Comparison of ENCODE assay signal across 36 cellular contexts in the genomic region with DNA sequence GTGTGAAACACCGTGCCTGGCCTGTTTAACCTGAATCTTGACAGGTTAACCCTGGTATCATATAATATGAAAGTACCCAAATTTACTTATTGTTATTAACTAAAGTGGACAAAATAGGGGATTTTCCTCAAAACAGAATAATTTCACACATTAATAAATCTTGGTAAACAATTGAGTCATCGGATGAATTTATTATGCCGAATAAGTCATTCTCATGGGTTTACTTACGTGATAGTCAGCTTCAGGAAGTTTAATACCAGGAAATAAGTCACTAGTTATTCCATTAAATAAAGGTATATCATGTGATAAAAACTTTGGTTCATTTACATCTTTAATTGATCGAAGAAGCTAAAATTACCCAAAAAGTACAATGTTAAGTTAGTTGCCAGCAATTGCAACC.
"Had no signal": no experiment of that assay in that cellular context is flagged by ENCODE, and none has a peak within 500 bp of the region (broad histone marks: within the 10 kb centered on the region; RNA-seq: fewer than 3 reads in every experiment).

No MANE protein-coding gene starts in this region.

- H3K4me1 ChIP-seq: body of pancreas, colonic mucosa, gastroesophageal sphincter had no signal

- H3K4me1 Mint-ChIP-seq: activated CD4-positive, alpha-beta T cell treated with anti-CD3 and anti-CD28 coated beads for 36 hours; activated CD4-positive, alpha-beta T cell treated with anti-CD3 and anti-CD28 coated beads, Interleukin-2, amount 10 ng/mL, durations not matched to agents 24 days and 14 days; activated CD8-positive, alpha-beta memory T cell treated with anti-CD3 and anti-CD28 coated beads, Interleukin-2, amount 10 ng/mL, durations not matched to agents 7 days and 5 days; activated naive CD4-positive, alpha-beta T cell treated with anti-CD3 and anti-CD28 coated beads, Interleukin-2, amount 50 U/mL, for 24 hours; activated naive CD8-positive, alpha-beta T cell treated with anti-CD3 and anti-CD28 coated beads for 36 hours; activated naive CD8-positive, alpha-beta T cell treated with anti-CD3 and anti-CD28 coated beads, Interleukin-2, amount 50 U/mL, for 24 hours had no signal

- H3K27ac ChIP-seq: adrenal gland, body of pancreas, cardiac muscle cell, colonic mucosa, dorsolateral prefrontal cortex, epithelial cell of prostate, esophagus squamous epithelium, gastroesophageal sphincter, heart right ventricle had no signal

- H3K9me3 ChIP-seq: adrenal gland, body of pancreas, colonic mucosa, esophagus squamous epithelium had no signal

- H3K27me3 ChIP-seq: adrenal gland, body of pancreas, cardiac muscle cell, colonic mucosa, dorsolateral prefrontal cortex, gastroesophageal sphincter, heart right ventricle had no signal

- H3K9me3 Mint-ChIP-seq: activated CD4-positive, alpha-beta memory T cell treated with anti-CD3 and anti-CD28 coated beads for 36 hours; activated naive CD4-positive, alpha-beta T cell treated with anti-CD3 and anti-CD28 coated beads for 36 hours; activated naive CD4-positive, alpha-beta T cell treated with anti-CD3 and anti-CD28 coated beads, Interleukin-2, amount 50 U/mL, for 24 hours; activated naive CD8-positive, alpha-beta T cell treated with anti-CD3 and anti-CD28 coated beads for 36 hours; activated T-helper 1 cell treated with anti-CD3 and anti-CD28 coated beads, Interleukin-12 subunit alpha, Interleukin-12 subunit beta, Interleukin-2, Interleukin-4 antibody, amounts not matched to agents 30 ng/mL and 10 ng/mL and 1 ng/mL, durations not matched to agents 14 hours and 24 hours and 36 hours; activated T-helper 2 cell treated with anti-CD3 and anti-CD28 coated beads, Interferon-gamma antibody, Interleukin-2, Interleukin-4, amounts not matched to agents 10 μg/mL and 5 μg/mL and 100 μg/mL, durations not matched to agents 14 hours and 24 hours and 36 hours; T-helper 2 cell treated with Interferon-gamma antibody and Interleukin-4, amounts not matched to agents 5 μg/mL and 100 μg/mL, for 36 hours had no signal

- H3K36me3 Mint-ChIP-seq: activated CD4-positive, alpha-beta memory T cell treated with anti-CD3 and anti-CD28 coated beads for 36 hours; activated CD8-positive, alpha-beta memory T cell treated with anti-CD3 and anti-CD28 coated beads, Interleukin-2, amount 10 ng/mL, durations not matched to agents 7 days and 5 days; activated naive CD4-positive, alpha-beta T cell treated with anti-CD3 and anti-CD28 coated beads, Interleukin-2, amount 50 U/mL, for 24 hours; activated naive CD8-positive, alpha-beta T cell treated with anti-CD3 and anti-CD28 coated beads for 36 hours had no signal

- ATAC-seq: activated CD4-positive, alpha-beta T cell treated with anti-CD3 and anti-CD28 coated beads for 36 hours; activated CD8-positive, alpha-beta memory T cell treated with anti-CD3 and anti-CD28 coated beads, Interleukin-2, amount 10 ng/mL, durations not matched to agents 7 days and 5 days; activated CD8-positive, alpha-beta T cell treated with anti-CD3 and anti-CD28 coated beads, Interleukin-2, amount 10 ng/mL, durations not matched to agents 7 days and 5 days; activated naive CD8-positive, alpha-beta T cell treated with anti-CD3 and anti-CD28 coated beads, Interleukin-2, amount 50 U/mL, for 24 hours; body of pancreas; gastroesophageal sphincter; heart right ventricle; T-helper 17 cell had no signal

- H3K4me3 Mint-ChIP-seq: activated CD4-positive, alpha-beta memory T cell treated with anti-CD3 and anti-CD28 coated beads for 36 hours; activated CD4-positive, alpha-beta T cell treated with anti-CD3 and anti-CD28 coated beads for 36 hours; activated CD4-positive, alpha-beta T cell treated with anti-CD3 and anti-CD28 coated beads, Interleukin-2, amount 10 ng/mL, durations not matched to agents 24 days and 14 days; activated CD8-positive, alpha-beta memory T cell treated with anti-CD3 and anti-CD28 coated beads, Interleukin-2, amount 10 ng/mL, durations not matched to agents 7 days and 5 days; activated CD8-positive, alpha-beta T cell treated with anti-CD3 and anti-CD28 coated beads, Interleukin-2, amount 10 ng/mL, durations not matched to agents 7 days and 5 days; activated naive CD4-positive, alpha-beta T cell treated with anti-CD3 and anti-CD28 coated beads for 36 hours; activated naive CD4-positive, alpha-beta T cell treated with anti-CD3 and anti-CD28 coated beads, Interleukin-2, amount 50 U/mL, for 24 hours; activated naive CD8-positive, alpha-beta T cell treated with anti-CD3 and anti-CD28 coated beads for 36 hours; activated naive CD8-positive, alpha-beta T cell treated with anti-CD3 and anti-CD28 coated beads, Interleukin-2, amount 50 U/mL, for 24 hours; activated T-helper 1 cell treated with anti-CD3 and anti-CD28 coated beads, Interleukin-12 subunit alpha, Interleukin-12 subunit beta, Interleukin-2, Interleukin-4 antibody, amounts not matched to agents 30 ng/mL and 10 ng/mL and 1 ng/mL, durations not matched to agents 14 hours and 24 hours and 36 hours; T-helper 17 cell; T-helper 2 cell treated with Interferon-gamma antibody and Interleukin-4, amounts not matched to agents 5 μg/mL and 100 μg/mL, for 36 hours had no signal

- H3K4me3 ChIP-seq: adrenal gland, body of pancreas, cardiac muscle cell, colonic mucosa, dorsolateral prefrontal cortex, esophagus squamous epithelium, gastroesophageal sphincter, heart right ventricle had no signal

- H3K27ac Mint-ChIP-seq: activated CD4-positive, alpha-beta memory T cell treated with anti-CD3 and anti-CD28 coated beads for 36 hours; activated CD4-positive, alpha-beta T cell treated with anti-CD3 and anti-CD28 coated beads for 36 hours; activated CD4-positive, alpha-beta T cell treated with anti-CD3 and anti-CD28 coated beads, Interleukin-2, amount 10 ng/mL, durations not matched to agents 24 days and 14 days; activated CD8-positive, alpha-beta memory T cell treated with anti-CD3 and anti-CD28 coated beads, Interleukin-2, amount 10 ng/mL, durations not matched to agents 7 days and 5 days; activated CD8-positive, alpha-beta T cell treated with anti-CD3 and anti-CD28 coated beads, Interleukin-2, amount 10 ng/mL, durations not matched to agents 7 days and 5 days; activated naive CD4-positive, alpha-beta T cell treated with anti-CD3 and anti-CD28 coated beads for 36 hours; activated naive CD4-positive, alpha-beta T cell treated with anti-CD3 and anti-CD28 coated beads, Interleukin-2, amount 50 U/mL, for 24 hours; activated naive CD8-positive, alpha-beta T cell treated with anti-CD3 and anti-CD28 coated beads for 36 hours; activated naive CD8-positive, alpha-beta T cell treated with anti-CD3 and anti-CD28 coated beads, Interleukin-2, amount 50 U/mL, for 24 hours; activated T-helper 1 cell treated with anti-CD3 and anti-CD28 coated beads, Interleukin-12 subunit alpha, Interleukin-12 subunit beta, Interleukin-2, Interleukin-4 antibody, amounts not matched to agents 30 ng/mL and 10 ng/mL and 1 ng/mL, durations not matched to agents 14 hours and 24 hours and 36 hours; activated T-helper 2 cell treated with anti-CD3 and anti-CD28 coated beads, Interferon-gamma antibody, Interleukin-2, Interleukin-4, amounts not matched to agents 10 μg/mL and 5 μg/mL and 100 μg/mL, durations not matched to agents 14 hours and 24 hours and 36 hours; T-helper 17 cell; T-helper 2 cell treated with Interferon-gamma antibody and Interleukin-4, amounts not matched to agents 5 μg/mL and 100 μg/mL, for 36 hours had no signal

- DNase-seq: activated CD4-positive, alpha-beta memory T cell treated with anti-CD3 and anti-CD28 coated beads for 36 hours; activated CD4-positive, alpha-beta T cell treated with anti-CD3 and anti-CD28 coated beads for 36 hours; activated CD4-positive, alpha-beta T cell treated with anti-CD3 and anti-CD28 coated beads, Interleukin-2, amount 10 ng/mL, durations not matched to agents 24 days and 14 days; activated CD4-positive, CD25-positive, alpha-beta regulatory T cell; activated CD4-positive, CD25-positive, alpha-beta regulatory T cell treated with anti-CD3 and anti-CD28 coated beads, Interleukin-2, amount 50 U/mL, for 72 hours; activated CD8-positive, alpha-beta memory T cell treated with anti-CD3 and anti-CD28 coated beads, Interleukin-2, amount 10 ng/mL, durations not matched to agents 7 days and 5 days; activated CD8-positive, alpha-beta memory T cell treated with anti-CD3 and anti-CD28 coated beads, Interleukin-2, amount 50 U/mL, for 4 hours; activated CD8-positive, alpha-beta T cell treated with anti-CD3 and anti-CD28 coated beads, Interleukin-2, amount 10 ng/mL, durations not matched to agents 7 days and 5 days; activated effector memory CD4-positive, alpha-beta T cell treated with anti-CD3 and anti-CD28 coated beads, Interleukin-2, amount 50 U/mL, for 16 hours; activated naive CD4-positive, alpha-beta T cell treated with anti-CD3 and anti-CD28 coated beads for 36 hours; activated naive CD8-positive, alpha-beta T cell treated with anti-CD3 and anti-CD28 coated beads for 36 hours; activated naive CD8-positive, alpha-beta T cell treated with anti-CD3 and anti-CD28 coated beads, Interleukin-2, amount 50 U/mL, for 24 hours; activated T-cell treated with anti-CD3 and anti-CD28 coated beads, Interleukin-2, amount 50 U/mL, for 1 hour; activated T-cell treated with anti-CD3 and anti-CD28 coated beads, Interleukin-2, amount 50 U/mL, for 48 hours; adrenal gland; amygdala; aorta; body of pancreas; central memory CD4-positive, alpha-beta T cell; cerebellar nuclear complex; colonic mucosa; dorsolateral prefrontal cortex; effector memory CD4-positive, alpha-beta T cell; esophagus squamous epithelium; foreskin melanocyte; heart right ventricle; T-helper 1 cell; T-helper 17 cell; T1000 had no signal

- H3K36me3 ChIP-seq: adrenal gland, cardiac muscle cell, colonic mucosa, esophagus squamous epithelium, gastroesophageal sphincter, heart right ventricle had no signal
